14 cellular contexts compared by ENCODE assay signal in genomic region chr11:126340960-126341709, GRCh38. TPM values are rescaled to one million over a fixed set of nuclear protein-coding genes. Genes with fewer than 3 reads are reported as not detected.
A peak's percentile ranks its signal among the peaks of the same experiment; 100 is the strongest.
DNase-seq lines count a peak whose midpoint lies in the region; ATAC-seq, FAIRE-seq and TF ChIP-seq lines count a peak whose summit lies in the region.
"Had no signal": no experiment of that assay in that cellular context is flagged by ENCODE, and none has a peak within 500 bp of the region (broad histone marks: within the 10 kb centered on the region; RNA-seq: fewer than 3 reads in every experiment).

No MANE protein-coding gene starts in this region.

- no peaks in the 10 kb centered on the region for H3K9me3 ChIP-seq in A673 (ENCODE audit: low read depth, low read length, poor library complexity, severe bottlenecking)
- H3K9me3 ChIP-seq in SK-N-SH = no peaks in the 10 kb centered on the region
- H3K9me3 ChIP-seq in esophagus muscularis mucosa = no peaks in the 10 kb centered on the region

- no peak for TF ChIP-seq RAD21 in SK-N-SH (IDR thresholded peaks at IDR 0.05; ENCODE audit: low read length)

- TF ChIP-seq POLR2A in esophagus muscularis mucosa (IDR thresholded peaks at IDR 0.05; ENCODE audit: low read depth) = no peak

- H4K20me1 ChIP-seq in SK-N-SH (ENCODE audit: insufficient read depth) = no peaks in the 10 kb centered on the region

- H3K9ac ChIP-seq in SK-N-SH = no peak overlapping the region

- 87% methylated on average over 13 of the region's 13 CpGs for WGBS in SK-N-SH (ENCODE audit: low lambda C conversion rate)
- WGBS in esophagus muscularis mucosa = 90% methylated on average over 13 of the region's 13 CpGs

- H3K4me3 ChIP-seq in A673 (ENCODE audit: low read depth, low read length, poor library complexity, severe bottlenecking) = no peak overlapping the region
- H3K4me3 ChIP-seq in GM12865 (ENCODE audit: low read depth, low read length) = no peak overlapping the region
- no peak overlapping the region for H3K4me3 ChIP-seq in SK-N-SH (ENCODE audit: low read depth in 2 of 2, low read length in 1 of 2)
- no peak overlapping the region for H3K4me3 ChIP-seq in esophagus muscularis mucosa

- H3K36me3 Mint-ChIP-seq in stimulated activated naive B cell treated with anti-CD40 and anti-IgM and Interleukin-4, amounts not matched to agents 10 μg/mL and 1 μg/mL and 100 μg/mL, for 72 hours = peaks cover 49 to 87% of the 10 kb centered on the region in 2 donors

- no peak overlapping the region for H3K27ac Mint-ChIP-seq in stimulated activated naive B cell treated with anti-CD40 and anti-IgM and Interleukin-4, amounts not matched to agents 10 μg/mL and 1 μg/mL and 100 μg/mL, for 72 hours
- H3K27ac Mint-ChIP-seq: CD4-positive, alpha-beta T cell had no signal

- no peaks in the 10 kb centered on the region for H3K9me2 ChIP-seq in SK-N-SH

- no peaks in the 10 kb centered on the region for H3K36me3 ChIP-seq in A673 (ENCODE audit: insufficient read depth, low read length, poor library complexity, severe bottlenecking)
- H3K36me3 ChIP-seq in SK-N-SH (replicated peaks in 1 of 2; ENCODE audit: control insufficient read depth in 1 of 2, insufficient read depth in 2 of 2, low read length in 1 of 2) = peaks cover 4 to 8% of the 10 kb centered on the region in 2 experiments
- peaks cover 4 to 60% (median 42%) of the 10 kb centered on the region in 4 donors for H3K36me3 ChIP-seq in esophagus muscularis mucosa

- peaks cover 16% of the 10 kb centered on the region for H3F3A ChIP-seq in SK-N-SH (replicated peaks; ENCODE audit: insufficient read depth)

- intact Hi-C loops in A673 (cut with micrococcal nuclease; ENCODE audit: unreplicated experiment) (no loop called here), esophagus muscularis mucosa (cut with DNase I) (no loop called here)

- no peak for TF ChIP-seq CTCF in A673 (conservative IDR thresholded peaks at IDR 0.05; ENCODE audit: low read depth, low read length)
- no peak for TF ChIP-seq CTCF in GM12865 (IDR thresholded peaks at IDR 0.05; ENCODE audit: insufficient read depth, low read depth, low read length, missing control alignments)
- TF ChIP-seq CTCF in SK-N-SH (IDR thresholded peaks at IDR 0.05) = no peak
- TF ChIP-seq CTCF in esophagus muscularis mucosa (IDR thresholded peaks at IDR 0.05) = no peak

- no peak for TF ChIP-seq EP300 in SK-N-SH (IDR thresholded peaks at IDR 0.05; ENCODE audit: borderline replicate concordance in 1 of 2, low read depth in 1 of 2, low read length in 1 of 2)
- no peak for TF ChIP-seq EP300 in esophagus muscularis mucosa (IDR thresholded peaks at IDR 0.05)

- CTCF ChIA-PET in A673 (lab: Charles Lee) = no interaction called here
- CTCF ChIA-PET in SK-N-SH (lab: Yijun Ruan, JAX) = interaction anchor here (0.9 to 1.4 kb wide), 2 partner anchors 9 to 34 kb away, joined by 3 to 4 read pairs; no protein-coding TSS in a partner anchor

- ATAC-seq in GM19455 (IDR thresholded peaks at IDR 0.05; ENCODE audit: unreplicated experiment) = no peak
- no peak for ATAC-seq in stimulated activated naive B cell treated with anti-CD40 and anti-IgM and Interleukin-4, amounts not matched to agents 10 μg/mL and 1 μg/mL and 100 μg/mL, for 72 hours (replicated peaks)
- ATAC-seq: Panc1 had no signal

- H3K27ac ChIP-seq in A673 (ENCODE audit: low read depth, low read length, poor library complexity, severe bottlenecking) (peak overlapping the region; percentile 63), SK-N-SH (ENCODE audit: low read depth in 2 of 2, low read length in 1 of 2) (peak overlapping the region; percentile 63 to 80), esophagus muscularis mucosa (replicated peaks in 1 of 4) (peak overlapping the region in 2 of 4 donors; percentile 27 to 33)

- H3K4me3 Mint-ChIP-seq in stimulated activated naive B cell treated with anti-CD40 and anti-IgM and Interleukin-4, amounts not matched to agents 10 μg/mL and 1 μg/mL and 100 μg/mL, for 72 hours = no peak overlapping the region
- H3K4me3 Mint-ChIP-seq: CD4-positive, alpha-beta T cell had no signal

- no peak for FAIRE-seq in HTR-8/SVneo (lab: Jason Lieb, UNC)
- FAIRE-seq: bronchial epithelial cell had no signal

- H3K4me1 ChIP-seq in A673 (ENCODE audit: insufficient read depth, low read length, poor library complexity, severe bottlenecking) (peaks cover 29% of the 10 kb centered on the region), SK-N-SH (ENCODE audit: control insufficient read depth in 1 of 2, insufficient read depth in 2 of 2, low read depth in 1 of 2, low read length in 1 of 2) (peaks cover 25 to 36% of the 10 kb centered on the region in 2 experiments; a peak in 3 of 4 replicates), esophagus muscularis mucosa (peaks cover 28 to 39% (median 36%) of the 10 kb centered on the region in 4 donors)

- H3K27me3 ChIP-seq in A673 (replicated peaks; ENCODE audit: insufficient read depth, low read depth, low read length, poor library complexity) = no peaks in the 10 kb centered on the region
- no peaks in the 10 kb centered on the region for H3K27me3 ChIP-seq in SK-N-SH (ENCODE audit: insufficient read depth)
- H3K27me3 ChIP-seq in esophagus muscularis mucosa = no peaks in the 10 kb centered on the region

- H3K79me2 ChIP-seq in SK-N-SH (ENCODE audit: insufficient read depth) = no peaks in the 10 kb centered on the region; the same call in 1 of the 2 replicates

- peaks cover 6 to 18% of the 10 kb centered on the region in 2 donors for H3K4me1 Mint-ChIP-seq in stimulated activated naive B cell treated with anti-CD40 and anti-IgM and Interleukin-4, amounts not matched to agents 10 μg/mL and 1 μg/mL and 100 μg/mL, for 72 hours

- no peaks in the 10 kb centered on the region for H3K9me3 Mint-ChIP-seq in stimulated activated naive B cell treated with anti-CD40 and anti-IgM and Interleukin-4, amounts not matched to agents 10 μg/mL and 1 μg/mL and 100 μg/mL, for 72 hours
- H3K9me3 Mint-ChIP-seq: CD4-positive, alpha-beta T cell had no signal

- no peaks in the 10 kb centered on the region for H3K27me3 Mint-ChIP-seq in stimulated activated naive B cell treated with anti-CD40 and anti-IgM and Interleukin-4, amounts not matched to agents 10 μg/mL and 1 μg/mL and 100 μg/mL, for 72 hours
- H3K27me3 Mint-ChIP-seq: CD4-positive, alpha-beta T cell had no signal

- H3K4me2 ChIP-seq in SK-N-SH = peak overlapping the region; percentile 28; the same call in 1 of the 2 replicates

- DNase-seq in A673 (ENCODE audit: low spot score) (peak; percentile 23), GM12865 (ENCODE audit: low read depth) (peak; percentile 70), SK-N-SH (no peak), kidney tubule cell (ENCODE audit: low spot score) (peak; percentile 32), esophagus muscularis mucosa (ENCODE audit: extremely low spot score) (no peak), HTR-8/SVneo (ENCODE audit: insufficient read length, low spot score) (no peak)
- DNase-seq in stimulated activated naive B cell treated with anti-CD40 and anti-IgM and Interleukin-4, amounts not matched to agents 10 μg/mL and 1 μg/mL and 100 μg/mL, for 72 hours = no peak
- DNase-seq: activated T-cell treated with anti-CD3 and anti-CD28 coated beads for 4 hours; CD4-positive, alpha-beta T cell; mesendoderm; NCI-H2171 treated with DMSO at 0.1 percent for 48 hours had no signal

- POLR2A ChIA-PET in A673 (lab: Charles Lee; ENCODE audit: low non-redundant PET) = no interaction called here
- POLR2A ChIA-PET in SK-N-SH (lab: Yijun Ruan, JAX) = no interaction called here

- no TSS peak for BruUV-seq in A673 (replicated peaks; lab: Mats Ljungman, UMichigan)

- H2AFZ ChIP-seq in SK-N-SH (ENCODE audit: low read depth) = no peak overlapping the region

TF ChIP-seq in SK-N-SH, 30 proteins besides CTCF, POLR2A, EP300 and RAD21:
- TF ChIP-seq POLR2AphosphoS5 (IDR thresholded peaks at IDR 0.05; ENCODE audit: low read depth, low read length) (no peak), JUND (IDR thresholded peaks at IDR 0.05) (no peak), PBX3 (IDR thresholded peaks at IDR 0.05) (peak; percentile 34)

RNA-seq across cellular contexts. Expression of gene ST3GAL4, which starts 14.4 kb away (rescaled TPM):
- total RNA-seq in A673 (2021) = 26.4 and 29.9 TPM in 2 replicates
- 27.1 and 32.0 TPM in 2 replicates for polyA plus RNA-seq in SK-N-SH (2012; rRNA removed)
- 20.6 and 30.3 TPM in 2 replicates for polyA plus RNA-seq in SK-N-SH (2012; cell fraction: cytosol; rRNA removed)
- polyA plus RNA-seq in SK-N-SH (2012; cell fraction: nucleus; rRNA removed) = 23.7 and 26.9 TPM in 2 replicates
- 10 to 100 TPM; 40.0 to 52.4 (median 40.5) TPM for total RNA-seq in esophagus muscularis mucosa

RNA-seq across cellular contexts. Expression of gene DCPS, which starts 37.3 kb away (rescaled TPM):
- 31.2 and 38.4 TPM in 2 replicates for total RNA-seq in A673 (2021)
- polyA plus RNA-seq in SK-N-SH (2012; rRNA removed) = 35.5 and 48.1 TPM in 2 replicates
- 33.3 and 42.8 TPM in 2 replicates for polyA plus RNA-seq in SK-N-SH (2012; cell fraction: cytosol; rRNA removed)
- polyA plus RNA-seq in SK-N-SH (2012; cell fraction: nucleus; rRNA removed) = 18.5 and 21.6 TPM in 2 replicates
- total RNA-seq in esophagus muscularis mucosa = 10 to 100 TPM in 3 of 4 donors, 1 to 10 TPM in 1; 8.0 to 18.4 (median 14.3) TPM

RNA-seq across cellular contexts. Expression of gene TIRAP, which starts 58.2 kb away (rescaled TPM):
- total RNA-seq in A673 (2021) (11.3 and 14.5 TPM in 2 replicates), esophagus muscularis mucosa (10 to 100 TPM in 3 of 4 donors, 1 to 10 TPM in 1; 8.3 to 14.3 (median 13.4) TPM)
- 5.5 and 6.2 TPM in 2 replicates for polyA plus RNA-seq in SK-N-SH (2012; rRNA removed)
- polyA plus RNA-seq in SK-N-SH (2012; cell fraction: cytosol; rRNA removed) = 3.3 and 4.3 TPM in 2 replicates
- polyA plus RNA-seq in SK-N-SH (2012; cell fraction: nucleus; rRNA removed) = 8.1 and 8.3 TPM in 2 replicates

Comparison
In these comparisons a context has a peak if more than half of its experiments do, and no peak if none do; other contexts are left out.
1. DNase-seq: peak in A673 (single experiment), GM12865 (single experiment) and kidney tubule cell (single experiment); none in SK-N-SH (single experiment), esophagus muscularis mucosa (single experiment), HTR-8/SVneo (single experiment) and stimulated activated naive B cell treated with anti-CD40 and anti-IgM and Interleukin-4, amounts not matched to agents 10 μg/mL and 1 μg/mL and 100 μg/mL, for 72 hours (single experiment).